In the genomic region with DNA sequence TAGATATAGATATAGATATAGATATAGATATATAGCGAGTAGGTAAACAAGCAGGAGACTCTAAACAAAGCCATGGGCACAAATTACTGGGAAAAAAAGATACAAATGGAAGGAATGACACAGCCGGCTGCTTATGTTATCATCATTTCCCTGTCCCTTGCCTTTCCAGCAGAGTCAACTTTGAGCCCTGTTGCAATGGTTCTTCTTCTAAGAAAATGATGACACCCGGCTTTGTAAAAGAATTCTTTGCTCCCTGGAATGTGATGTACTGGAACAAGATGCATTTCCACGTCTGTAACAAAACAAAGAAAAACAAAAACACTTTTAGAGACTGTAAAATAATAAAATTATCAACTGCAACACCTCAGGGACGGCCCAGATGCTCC, we compare ENCODE assay signal across 11 cellular contexts.
DNase-seq lines count a peak whose midpoint lies in the region; ATAC-seq and TF ChIP-seq lines count a peak whose summit lies in the region.
"Had no signal": no experiment of that assay in that cellular context is flagged by ENCODE, and none has a peak within 500 bp of the region (broad histone marks: within the 10 kb centered on the region; RNA-seq: fewer than 3 reads in every experiment).

No MANE protein-coding gene starts in this region.

- H3K36me3 ChIP-seq in thyroid gland, result no peaks in the 10 kb centered on the region
- H3K36me3 ChIP-seq: neutrophil had no signal

- POLR2A ChIA-PET in MCF 10A (lab: Yijun Ruan, JAX), result no interaction called here

- CTCF ChIA-PET in activated naive CD4-positive, alpha-beta T cell treated with anti-CD3 and anti-CD28 coated beads for 36 hours (lab: Charles Lee), result no interaction called here
- CTCF ChIA-PET in MCF 10A (lab: Yijun Ruan, JAX), result no interaction called here

- H3K36me3 Mint-ChIP-seq in activated naive CD4-positive, alpha-beta T cell treated with anti-CD3 and anti-CD28 coated beads for 36 hours (ENCODE audit: low read depth), result peaks cover 5% of the 10 kb centered on the region
- H3K36me3 Mint-ChIP-seq in activated naive CD4-positive, alpha-beta T cell treated with anti-CD3 and anti-CD28 coated beads, Interleukin-2, amount 50 U/mL, for 72 hours, result peaks cover 16 to 27% of the 10 kb centered on the region in 2 donors
- no peaks in the 10 kb centered on the region for H3K36me3 Mint-ChIP-seq in MCF 10A (ENCODE audit: insufficient read depth, unreplicated experiment)

- H3K9me3 Mint-ChIP-seq in activated naive CD4-positive, alpha-beta T cell treated with anti-CD3 and anti-CD28 coated beads for 36 hours, result peaks cover 6% of the 10 kb centered on the region
- H3K9me3 Mint-ChIP-seq in activated naive CD4-positive, alpha-beta T cell treated with anti-CD3 and anti-CD28 coated beads, Interleukin-2, amount 50 U/mL, for 72 hours, result peaks cover 11 to 17% of the 10 kb centered on the region in 2 donors
- peaks cover 15% of the 10 kb centered on the region for H3K9me3 Mint-ChIP-seq in MCF 10A (ENCODE audit: unreplicated experiment)

- H3K27ac Mint-ChIP-seq in activated naive CD4-positive, alpha-beta T cell treated with anti-CD3 and anti-CD28 coated beads for 36 hours, result no peak overlapping the region
- H3K27ac Mint-ChIP-seq in activated naive CD4-positive, alpha-beta T cell treated with anti-CD3 and anti-CD28 coated beads, Interleukin-2, amount 50 U/mL, for 72 hours, result peak overlapping the region in 1 of 2 donors; percentile 88
- peak overlapping the region; percentile 73 for H3K27ac Mint-ChIP-seq in MCF 10A (ENCODE audit: low read depth, unreplicated experiment)

- H3K4me1 ChIP-seq in thyroid gland, result peaks cover 6 to 8% of the 10 kb centered on the region in 2 donors

- no peaks in the 10 kb centered on the region for H3K9me3 ChIP-seq in thyroid gland
- H3K9me3 ChIP-seq: neutrophil had no signal

- H3K4me1 Mint-ChIP-seq in activated naive CD4-positive, alpha-beta T cell treated with anti-CD3 and anti-CD28 coated beads for 36 hours (ENCODE audit: low read depth), result peaks cover 5% of the 10 kb centered on the region
- no peaks in the 10 kb centered on the region for H3K4me1 Mint-ChIP-seq in MCF 10A (ENCODE audit: insufficient read depth, unreplicated experiment)

- TF ChIP-seq CTCF in MCF 10A (IDR thresholded peaks at IDR 0.05; ENCODE audit: unreplicated experiment), result no peak
- no peak for TF ChIP-seq CTCF in lower leg skin (IDR thresholded peaks at IDR 0.05)
- TF ChIP-seq CTCF in thyroid gland (IDR thresholded peaks at IDR 0.05), result no peak

- intact Hi-C loops in activated naive CD4-positive, alpha-beta T cell treated with anti-CD3 and anti-CD28 coated beads for 36 hours (cut with micrococcal nuclease), result no loop called here
- intact Hi-C loops in MCF 10A (cut with micrococcal nuclease) (no loop called here), lower leg skin (cut with DNase I; ENCODE audit: low total_unique reads) (no loop called here), thyroid gland (cut with DNase I) (no loop called here)

- H3K4me3 ChIP-seq in lower leg skin (ENCODE audit: low read depth, poor library complexity, severe bottlenecking), result peak overlapping the region; percentile 0
- peak overlapping the region in 2 of 3 donors; percentile 38 to 47 for H3K4me3 ChIP-seq in thyroid gland (replicated peaks in 1 of 3)

- DNase-seq in activated naive CD4-positive, alpha-beta T cell treated with anti-CD3 and anti-CD28 coated beads for 36 hours, result no peak
- no peak for DNase-seq in activated naive CD4-positive, alpha-beta T cell treated with anti-CD3 and anti-CD28 coated beads, Interleukin-2, amount 50 U/mL, for 72 hours (ENCODE audit: low spot score in 2 of 2)
- DNase-seq in MCF 10A (ENCODE audit: unreplicated experiment), result no peak
- no peak for DNase-seq in lower leg skin (ENCODE audit: low spot score in 2 of 2)
- no peak for DNase-seq in thyroid gland
- no peak for DNase-seq in NCI-H446 treated with DMSO at 0.1 percent for 48 hours (lab: John Stamatoyannopoulos, UW)
- DNase-seq in NCI-H2196 (lab: John Stamatoyannopoulos, UW; ENCODE audit: unreplicated experiment), result no peak
- DNase-seq in NCI-H2081 treated with DMSO at 0.1 percent for 48 hours (lab: John Stamatoyannopoulos, UW), result no peak
- DNase-seq: NCI-H2107 had no signal

- 35 to 40% methylated on average over 5 of the region's 5 CpGs for WGBS in lower leg skin, 2 donors
- 47 to 51% methylated on average over 5 of the region's 5 CpGs for WGBS in thyroid gland, 2 donors

- no peak for ATAC-seq in activated naive CD4-positive, alpha-beta T cell treated with anti-CD3 and anti-CD28 coated beads, Interleukin-2, amount 50 U/mL, for 72 hours

- H3K4me3 Mint-ChIP-seq in activated naive CD4-positive, alpha-beta T cell treated with anti-CD3 and anti-CD28 coated beads for 36 hours, result peak overlapping the region; percentile 79
- H3K4me3 Mint-ChIP-seq in MCF 10A (ENCODE audit: unreplicated experiment), result peak overlapping the region; percentile 66

- H3K27me3 Mint-ChIP-seq in activated naive CD4-positive, alpha-beta T cell treated with anti-CD3 and anti-CD28 coated beads for 36 hours (ENCODE audit: low read depth), result peaks cover 4% of the 10 kb centered on the region
- H3K27me3 Mint-ChIP-seq in MCF 10A (ENCODE audit: insufficient read depth, unreplicated experiment), result no peaks in the 10 kb centered on the region

- TF ChIP-seq POLR2A in lower leg skin (IDR thresholded peaks at IDR 0.05) (no peak), thyroid gland (IDR thresholded peaks at IDR 0.05) (no peak)

- H3K27ac ChIP-seq in thyroid gland, result no peak overlapping the region
- H3K27ac ChIP-seq: C4-2B, neutrophil had no signal

- BruUV-seq in MCF 10A (replicated peaks; lab: Mats Ljungman, UMichigan), result no TSS peak

- no peaks in the 10 kb centered on the region for H3K27me3 ChIP-seq in thyroid gland
